In genomic region chr3:188244395-188244861, GRCh38 we compare ENCODE assay signal across 13 cellular contexts.
DNase-seq lines count a peak whose midpoint lies in the region; ATAC-seq, FAIRE-seq and TF ChIP-seq lines count a peak whose summit lies in the region.
"Had no signal": no experiment of that assay in that cellular context is flagged by ENCODE, and none has a peak within 500 bp of the region (broad histone marks: within the 10 kb centered on the region; RNA-seq: fewer than 3 reads in every experiment).

No MANE protein-coding gene starts in this region.

- H3K27me3 Mint-ChIP-seq in activated B cell treated with CpG ODN at 0.5 μM for 24 hours (no peaks in the 10 kb centered on the region), CD14-positive monocyte (ENCODE audit: low read depth in 3 of 3) (no peaks in the 10 kb centered on the region)

- intact Hi-C loops in right cardiac atrium (cut with DNase I) = no loop called here
- intact Hi-C loops in Right ventricle myocardium inferior (cut with DNase I) = no loop called here
- intact Hi-C loops in activated B cell treated with CpG ODN at 0.5 μM for 24 hours (cut with micrococcal nuclease) = loop anchor here (5.0 to 10.0 kb wide), 3 partner anchors 338 to 508 kb away; partner anchors contain the start of gene BCL6
- intact Hi-C loops in left colon (cut with DNase I, micrococcal nuclease) = no loop called here
- intact Hi-C loops in kidney (cut with DNase I) = no loop called here
- intact Hi-C loops in CD14-positive monocyte (cut with micrococcal nuclease) = no loop called here

- CTCF ChIA-PET in activated B cell treated with CpG ODN at 0.5 μM for 24 hours (lab: Charles Lee) = interaction anchor here (0.6 to 1.2 kb wide), 2 partner anchors 94 to 504 kb away, joined by 3 to 7 read pairs; no protein-coding TSS in a partner anchor

- H3K9me3 Mint-ChIP-seq in activated B cell treated with CpG ODN at 0.5 μM for 24 hours = no peaks in the 10 kb centered on the region
- H3K9me3 Mint-ChIP-seq in CD14-positive monocyte = no peaks in the 10 kb centered on the region
- H3K9me3 Mint-ChIP-seq: nephron had no signal

- FAIRE-seq in kidney (lab: Jason Lieb, UNC) = no peak

- H3K9ac ChIP-seq in kidney (ENCODE audit: low read length in 2 of 2) = no peak overlapping the region
- H3K9ac ChIP-seq: BLaER1 treated with 17β-estradiol and CSF1 and Interleukin-3, amounts not matched to agents 10 nM and 100 nM had no signal

- DNase-seq in right cardiac atrium (no peak), Right ventricle myocardium inferior (ENCODE audit: missing footprints) (no peak), activated B cell treated with CpG ODN at 0.5 μM for 24 hours (no peak), left colon (no peak), kidney (no peak), NCI-H82 (lab: John Stamatoyannopoulos, UW) (no peak), inferior parietal cortex (ENCODE audit: extremely low spot score) (no peak), CD14-positive monocyte (ENCODE audit: low spot score) (no peak)
- DNase-seq: NCI-H1417, RPMI8226 had no signal

- H3K4me1 Mint-ChIP-seq in activated B cell treated with CpG ODN at 0.5 μM for 24 hours (peaks cover 74% of the 10 kb centered on the region), CD14-positive monocyte (peaks cover 3% of the 10 kb centered on the region)

- H3K4me1 ChIP-seq in right cardiac atrium (ENCODE audit: control insufficient read depth, insufficient read depth, low read length) (peaks cover 6% of the 10 kb centered on the region), kidney (ENCODE audit: control insufficient read depth in 1 of 2, insufficient read depth in 1 of 2, low read depth in 1 of 2, low read length in 2 of 2) (no peaks in the 10 kb centered on the region)

- peak overlapping the region; percentile 24 for H3K4me3 Mint-ChIP-seq in activated B cell treated with CpG ODN at 0.5 μM for 24 hours
- no peak overlapping the region for H3K4me3 Mint-ChIP-seq in CD14-positive monocyte
- H3K4me3 Mint-ChIP-seq: nephron had no signal

- H3K4me3 ChIP-seq in right cardiac atrium (ENCODE audit: low read length) = no peak overlapping the region
- no peak overlapping the region for H3K4me3 ChIP-seq in kidney (ENCODE audit: low read length in 2 of 2)
- H3K4me3 ChIP-seq: BLaER1 treated with 17β-estradiol and CSF1 and Interleukin-3, amounts not matched to agents 10 nM and 100 nM; GM12878 had no signal

- H3K27me3 ChIP-seq in right cardiac atrium (ENCODE audit: control insufficient read depth, insufficient read depth) = no peaks in the 10 kb centered on the region
- H3K27me3 ChIP-seq: BLaER1 treated with 17β-estradiol and CSF1 and Interleukin-3, amounts not matched to agents 10 nM and 100 nM had no signal

- peak overlapping the region; percentile 62 for H3K27ac Mint-ChIP-seq in activated B cell treated with CpG ODN at 0.5 μM for 24 hours
- no peak overlapping the region for H3K27ac Mint-ChIP-seq in CD14-positive monocyte
- H3K27ac Mint-ChIP-seq: nephron had no signal

- TF ChIP-seq CTCF in activated B cell treated with CpG ODN at 0.5 μM for 24 hours (IDR thresholded peaks at IDR 0.05) (no peak), kidney (IDR thresholded peaks at IDR 0.05; ENCODE audit: borderline replicate concordance, extremely low read depth, insufficient read depth) (no peak), CD14-positive monocyte (IDR thresholded peaks at IDR 0.05) (no peak)

- H3K36me3 Mint-ChIP-seq in activated B cell treated with CpG ODN at 0.5 μM for 24 hours (ENCODE audit: low read depth) (no peaks in the 10 kb centered on the region), CD14-positive monocyte (peaks cover 16 to 34% of the 10 kb centered on the region in 2 donors)

- POLR2A ChIA-PET in activated B cell treated with CpG ODN at 0.5 μM for 24 hours (lab: Charles Lee) = interaction anchor here (0.7 to 2.2 kb wide), 8 partner anchors 12 to 499 kb away, joined by 3 to 7 read pairs (median 3); partner anchors contain the start of gene BCL6

- no peaks in the 10 kb centered on the region for H3K9me3 ChIP-seq in right cardiac atrium (ENCODE audit: control insufficient read depth, low read length)
- no peaks in the 10 kb centered on the region for H3K9me3 ChIP-seq in kidney (ENCODE audit: control insufficient read depth in 1 of 2, low read length in 2 of 2)
- H3K9me3 ChIP-seq: BLaER1 treated with 17β-estradiol and CSF1 and Interleukin-3, amounts not matched to agents 10 nM and 100 nM had no signal

- ATAC-seq in right cardiac atrium (no peak), Right ventricle myocardium inferior (no peak), activated B cell treated with CpG ODN at 0.5 μM for 24 hours (ENCODE audit: low read depth) (peak; percentile 78), left colon (peak; percentile 77)
- ATAC-seq: GM12878 had no signal

- peak overlapping the region; percentile 68 for H3K27ac ChIP-seq in right cardiac atrium (ENCODE audit: low read length)
- no peak overlapping the region for H3K27ac ChIP-seq in kidney (ENCODE audit: low read depth in 2 of 2, low read length in 2 of 2)
- H3K27ac ChIP-seq: BLaER1 treated with 17β-estradiol and CSF1 and Interleukin-3, amounts not matched to agents 10 nM and 100 nM had no signal

- peaks cover 0 to 2% of the 10 kb centered on the region in 2 donors for H3K36me3 ChIP-seq in kidney (ENCODE audit: control insufficient read depth in 1 of 2, insufficient read depth in 2 of 2, low read length in 2 of 2)

- 94% methylated on average over 2 of the region's 2 CpGs for WGBS in right cardiac atrium

Comparison
In these comparisons a context has a peak if more than half of its experiments do, and no peak if none do; other contexts are left out.
1. ATAC-seq: peak in activated B cell treated with CpG ODN at 0.5 μM for 24 hours (single experiment) and left colon (single experiment); none in right cardiac atrium (0 of 2) and Right ventricle myocardium inferior (single experiment).